In genomic region chr11:68259122-68259959, GRCh38 we compare ENCODE assay signal across 25 cellular contexts. TPM values are rescaled to one million over a fixed set of nuclear protein-coding genes. Genes with fewer than 3 reads are reported as not detected.
A peak's percentile ranks its signal among the peaks of the same experiment; 100 is the strongest.
DNase-seq lines count a peak whose midpoint lies in the region; ATAC-seq and TF ChIP-seq lines count a peak whose summit lies in the region.
"Had no signal": no experiment of that assay in that cellular context is flagged by ENCODE, and none has a peak within 500 bp of the region (broad histone marks: within the 10 kb centered on the region; RNA-seq: fewer than 3 reads in every experiment).

No MANE protein-coding gene starts in this region.

- peak overlapping the region; percentile 49 for H3K27ac Mint-ChIP-seq in activated CD8-positive, alpha-beta T cell treated with anti-CD3 and anti-CD28 coated beads for 36 hours
- no peak overlapping the region for H3K27ac Mint-ChIP-seq in activated CD8-positive, alpha-beta T cell treated with anti-CD3 and anti-CD28 coated beads, Interleukin-2, amount 10 ng/mL, durations not matched to agents 7 days and 5 days
- H3K27ac Mint-ChIP-seq in stimulated activated memory B cell treated with anti-CD40 and anti-IgM and Interleukin-4, amounts not matched to agents 10 μg/mL and 1 μg/mL and 100 μg/mL, for 72 hours = peak overlapping the region; percentile 80
- H3K27ac Mint-ChIP-seq: activated naive CD4-positive, alpha-beta T cell treated with anti-CD3 and anti-CD28 coated beads for 36 hours; activated T-helper 1 cell treated with anti-CD3 and anti-CD28 coated beads, Interleukin-12 subunit alpha, Interleukin-12 subunit beta, Interleukin-2, Interleukin-4 antibody, amounts not matched to agents 30 ng/mL and 10 ng/mL and 1 ng/mL, durations not matched to agents 14 hours and 24 hours and 36 hours; nephron progenitor cell had no signal

- H3K4me1 Mint-ChIP-seq in activated CD8-positive, alpha-beta T cell treated with anti-CD3 and anti-CD28 coated beads for 36 hours (ENCODE audit: low read depth) = peaks cover 3% of the 10 kb centered on the region
- peaks cover 5% of the 10 kb centered on the region for H3K4me1 Mint-ChIP-seq in activated CD8-positive, alpha-beta T cell treated with anti-CD3 and anti-CD28 coated beads, Interleukin-2, amount 10 ng/mL, durations not matched to agents 7 days and 5 days (ENCODE audit: low read depth)
- peaks cover 26% of the 10 kb centered on the region for H3K4me1 Mint-ChIP-seq in stimulated activated memory B cell treated with anti-CD40 and anti-IgM and Interleukin-4, amounts not matched to agents 10 μg/mL and 1 μg/mL and 100 μg/mL, for 72 hours

- DNase-seq in activated CD8-positive, alpha-beta T cell treated with anti-CD3 and anti-CD28 coated beads for 36 hours = no peak
- no peak for DNase-seq in activated CD8-positive, alpha-beta T cell treated with anti-CD3 and anti-CD28 coated beads, Interleukin-2, amount 10 ng/mL, durations not matched to agents 7 days and 5 days
- DNase-seq in RWPE1 (ENCODE audit: low spot score) (no peak), left lobe of liver (ENCODE audit: low spot score) (no peak)
- DNase-seq: activated naive CD4-positive, alpha-beta T cell treated with anti-CD3 and anti-CD28 coated beads for 36 hours; CD4-positive, CD25-positive, alpha-beta regulatory T cell; DND-41; GF-D8; NCI-H1092; NCI-H1694 treated with DMSO at 0.1 percent for 48 hours; NCI-H446 treated with DMSO at 0.1 percent for 48 hours; nephron progenitor cell; stimulated activated naive CD8-positive, alpha-beta T cell treated with anti-CD3 and anti-CD28 coated beads, Interleukin-15, Interleukin-2, amounts not matched to agents 100 U/mL and 50 U/mL, for 24 hours; testis; WERI-Rb-1 had no signal

- CTCF ChIA-PET in activated CD8-positive, alpha-beta T cell treated with anti-CD3 and anti-CD28 coated beads for 36 hours (lab: Charles Lee) = interaction anchor here (0.7 to 11.6 kb wide), 4 partner anchors 12 to 82 kb away, joined by 3 to 224 read pairs (median 16); partner anchors contain the start of gene C11orf24
- CTCF ChIA-PET in activated CD8-positive, alpha-beta T cell treated with anti-CD3 and anti-CD28 coated beads, Interleukin-2, amount 10 ng/mL, durations not matched to agents 7 days and 5 days (lab: Charles Lee) = interaction anchor here (2.0 to 5.5 kb wide), 5 partner anchors 12 to 124 kb away, joined by 8 to 170 read pairs (median 25); partner anchors contain the start of gene C11orf24
- CTCF ChIA-PET in RWPE1 (lab: Yijun Ruan, JAX) = interaction anchor here (0.6 to 4.1 kb wide), 5 partner anchors 12 to 831 kb away, joined by 3 to 58 read pairs (median 5); partner anchors contain the start of genes C11orf24 and RPS6KB2

- intact Hi-C loops in activated CD8-positive, alpha-beta T cell treated with anti-CD3 and anti-CD28 coated beads for 36 hours (cut with micrococcal nuclease) = loop anchor here (10.0 kb wide), 1 partner anchor 185 kb away; no protein-coding TSS in a partner anchor

- no peaks in the 10 kb centered on the region for H3K27me3 Mint-ChIP-seq in activated CD8-positive, alpha-beta T cell treated with anti-CD3 and anti-CD28 coated beads for 36 hours
- H3K27me3 Mint-ChIP-seq in activated CD8-positive, alpha-beta T cell treated with anti-CD3 and anti-CD28 coated beads, Interleukin-2, amount 10 ng/mL, durations not matched to agents 7 days and 5 days (ENCODE audit: low read depth) = no peaks in the 10 kb centered on the region
- peaks cover 10% of the 10 kb centered on the region for H3K27me3 Mint-ChIP-seq in stimulated activated memory B cell treated with anti-CD40 and anti-IgM and Interleukin-4, amounts not matched to agents 10 μg/mL and 1 μg/mL and 100 μg/mL, for 72 hours
- H3K27me3 Mint-ChIP-seq: CD4-positive, CD25-positive, alpha-beta regulatory T cell had no signal

- POLR2A ChIA-PET in activated CD8-positive, alpha-beta T cell treated with anti-CD3 and anti-CD28 coated beads for 36 hours (lab: Charles Lee) = interaction anchor here (1.0 kb wide), 1 partner anchor 69 kb away, joined by 3 read pairs; no protein-coding TSS in a partner anchor
- POLR2A ChIA-PET in activated CD8-positive, alpha-beta T cell treated with anti-CD3 and anti-CD28 coated beads, Interleukin-2, amount 10 ng/mL, durations not matched to agents 7 days and 5 days (lab: Charles Lee) = interaction anchor here (0.8 to 1.0 kb wide), 2 partner anchors 38 to 132 kb away, joined by 3 read pairs; no protein-coding TSS in a partner anchor
- POLR2A ChIA-PET in RWPE1 (lab: Yijun Ruan, JAX; ENCODE audit: low non-redundant PET) = no interaction called here

- H3K4me3 Mint-ChIP-seq in activated CD8-positive, alpha-beta T cell treated with anti-CD3 and anti-CD28 coated beads for 36 hours = no peak overlapping the region
- H3K4me3 Mint-ChIP-seq in activated CD8-positive, alpha-beta T cell treated with anti-CD3 and anti-CD28 coated beads, Interleukin-2, amount 10 ng/mL, durations not matched to agents 7 days and 5 days = no peak overlapping the region
- H3K4me3 Mint-ChIP-seq in stimulated activated memory B cell treated with anti-CD40 and anti-IgM and Interleukin-4, amounts not matched to agents 10 μg/mL and 1 μg/mL and 100 μg/mL, for 72 hours = no peak overlapping the region
- H3K4me3 Mint-ChIP-seq: activated naive CD4-positive, alpha-beta T cell treated with anti-CD3 and anti-CD28 coated beads for 36 hours; activated T-helper 1 cell treated with anti-CD3 and anti-CD28 coated beads, Interleukin-12 subunit alpha, Interleukin-12 subunit beta, Interleukin-2, Interleukin-4 antibody, amounts not matched to agents 30 ng/mL and 10 ng/mL and 1 ng/mL, durations not matched to agents 14 hours and 24 hours and 36 hours; CD4-positive, CD25-positive, alpha-beta regulatory T cell; nephron progenitor cell had no signal

- peak overlapping the region; percentile 15 for H3K27ac ChIP-seq in RWPE1
- H3K27ac ChIP-seq: hepatocyte, parathyroid adenoma, SJSA1, skin epidermis, testis, vagina, WERI-Rb-1 had no signal

- ATAC-seq in activated CD8-positive, alpha-beta T cell treated with anti-CD3 and anti-CD28 coated beads for 36 hours = no peak
- no peak for ATAC-seq in activated CD8-positive, alpha-beta T cell treated with anti-CD3 and anti-CD28 coated beads, Interleukin-2, amount 10 ng/mL, durations not matched to agents 7 days and 5 days
- ATAC-seq in left lobe of liver = peak; percentile 1
- ATAC-seq in stimulated activated memory B cell treated with anti-CD40 and anti-IgM and Interleukin-4, amounts not matched to agents 10 μg/mL and 1 μg/mL and 100 μg/mL, for 72 hours = no peak
- ATAC-seq in HG02763 (IDR thresholded peaks at IDR 0.05; ENCODE audit: unreplicated experiment) = no peak
- no peak for ATAC-seq in HG03442 (IDR thresholded peaks at IDR 0.05; ENCODE audit: unreplicated experiment)
- no peak for ATAC-seq in GM19455 (IDR thresholded peaks at IDR 0.05; ENCODE audit: unreplicated experiment)
- ATAC-seq: stimulated activated naive CD8-positive, alpha-beta T cell treated with anti-CD3 and anti-CD28 coated beads, Interleukin-15, Interleukin-2, amounts not matched to agents 100 U/mL and 50 U/mL, for 24 hours had no signal

- no peaks in the 10 kb centered on the region for H3K9me3 Mint-ChIP-seq in activated CD8-positive, alpha-beta T cell treated with anti-CD3 and anti-CD28 coated beads for 36 hours
- no peaks in the 10 kb centered on the region for H3K9me3 Mint-ChIP-seq in activated CD8-positive, alpha-beta T cell treated with anti-CD3 and anti-CD28 coated beads, Interleukin-2, amount 10 ng/mL, durations not matched to agents 7 days and 5 days (ENCODE audit: insufficient read depth)
- peaks cover 3% of the 10 kb centered on the region for H3K9me3 Mint-ChIP-seq in stimulated activated memory B cell treated with anti-CD40 and anti-IgM and Interleukin-4, amounts not matched to agents 10 μg/mL and 1 μg/mL and 100 μg/mL, for 72 hours
- H3K9me3 Mint-ChIP-seq: activated naive CD4-positive, alpha-beta T cell treated with anti-CD3 and anti-CD28 coated beads for 36 hours; activated T-helper 1 cell treated with anti-CD3 and anti-CD28 coated beads, Interleukin-12 subunit alpha, Interleukin-12 subunit beta, Interleukin-2, Interleukin-4 antibody, amounts not matched to agents 30 ng/mL and 10 ng/mL and 1 ng/mL, durations not matched to agents 14 hours and 24 hours and 36 hours; CD4-positive, CD25-positive, alpha-beta regulatory T cell; nephron progenitor cell had no signal

- H3K36me3 Mint-ChIP-seq in activated CD8-positive, alpha-beta T cell treated with anti-CD3 and anti-CD28 coated beads for 36 hours (ENCODE audit: low read depth) = peaks cover 12% of the 10 kb centered on the region
- H3K36me3 Mint-ChIP-seq in activated CD8-positive, alpha-beta T cell treated with anti-CD3 and anti-CD28 coated beads, Interleukin-2, amount 10 ng/mL, durations not matched to agents 7 days and 5 days (ENCODE audit: low read depth) = peaks cover 25% of the 10 kb centered on the region
- peaks cover 39% of the 10 kb centered on the region for H3K36me3 Mint-ChIP-seq in stimulated activated memory B cell treated with anti-CD40 and anti-IgM and Interleukin-4, amounts not matched to agents 10 μg/mL and 1 μg/mL and 100 μg/mL, for 72 hours

- TF ChIP-seq CTCF in activated CD8-positive, alpha-beta T cell treated with anti-CD3 and anti-CD28 coated beads for 36 hours (IDR thresholded peaks at IDR 0.05) = no peak
- no peak for TF ChIP-seq CTCF in RWPE1 (conservative IDR thresholded peaks at IDR 0.05; ENCODE audit: low read depth)

RNA-seq across cellular contexts. Expression of gene C11orf24, which starts 12.4 kb away (rescaled TPM):
- total RNA-seq in activated CD8-positive, alpha-beta T cell treated with anti-CD3 and anti-CD28 coated beads for 36 hours = 10 to 100 TPM; 38.0 to 40.7 TPM
- total RNA-seq in activated CD8-positive, alpha-beta T cell treated with anti-CD3 and anti-CD28 coated beads, Interleukin-2, amount 10 ng/mL, durations not matched to agents 7 days and 5 days = 10 to 100 TPM; 29.2 to 30.0 TPM
- total RNA-seq in left lobe of liver = 50.1 TPM

RNA-seq across cellular contexts. Expression of gene KMT5B, which starts 46.2 kb away (rescaled TPM):
- total RNA-seq in activated CD8-positive, alpha-beta T cell treated with anti-CD3 and anti-CD28 coated beads for 36 hours = 10 to 100 TPM; 16.9 to 17.9 TPM
- total RNA-seq in activated CD8-positive, alpha-beta T cell treated with anti-CD3 and anti-CD28 coated beads, Interleukin-2, amount 10 ng/mL, durations not matched to agents 7 days and 5 days = 10 to 100 TPM; 18.7 to 21.9 TPM
- 19.3 TPM for total RNA-seq in left lobe of liver

RNA-seq across cellular contexts. Expression of gene LRP5, which starts 53.0 kb away (rescaled TPM):
- total RNA-seq in activated CD8-positive, alpha-beta T cell treated with anti-CD3 and anti-CD28 coated beads for 36 hours = 10 to 100 TPM; 10.5 to 15.3 TPM
- total RNA-seq in activated CD8-positive, alpha-beta T cell treated with anti-CD3 and anti-CD28 coated beads, Interleukin-2, amount 10 ng/mL, durations not matched to agents 7 days and 5 days = 10 to 100 TPM; 37.1 to 46.3 TPM
- total RNA-seq in left lobe of liver = 114 TPM
